Comparison of ENCODE assay signal across 26 cellular contexts in the genomic region with DNA sequence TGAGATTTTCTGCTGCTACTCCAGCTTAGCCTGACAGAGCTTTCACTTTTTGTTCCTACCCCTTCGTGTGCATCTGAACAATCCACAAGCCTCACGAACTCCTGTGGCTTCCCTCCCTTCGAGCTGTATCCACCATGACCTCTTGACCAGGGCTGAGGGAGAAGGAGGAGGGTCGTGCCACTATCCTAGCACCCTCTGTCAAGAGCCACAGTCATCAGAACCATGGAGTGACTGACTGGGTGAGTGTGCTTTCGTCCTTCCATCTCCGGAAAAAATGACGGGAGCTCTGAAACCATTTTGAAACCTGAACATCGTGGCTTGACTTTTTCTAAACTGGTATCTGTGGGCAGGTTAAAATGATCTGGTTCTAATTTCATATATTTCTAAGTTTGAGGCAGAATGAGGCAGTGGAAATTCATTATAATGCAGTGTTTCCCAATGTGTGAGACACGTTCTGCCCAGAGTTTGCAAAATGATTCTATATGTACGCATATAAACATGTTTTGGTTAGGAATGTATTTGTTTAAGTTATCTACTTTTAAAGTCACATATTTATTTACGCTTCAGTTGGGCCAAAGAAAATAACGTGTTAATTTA. TPM values are rescaled to one million over a fixed set of nuclear protein-coding genes. Genes with fewer than 3 reads are reported as not detected.
DNase-seq lines count a peak whose midpoint lies in the region; ATAC-seq and TF ChIP-seq lines count a peak whose summit lies in the region.
"Had no signal": no experiment of that assay in that cellular context is flagged by ENCODE, and none has a peak within 500 bp of the region (broad histone marks: within the 10 kb centered on the region; RNA-seq: fewer than 3 reads in every experiment).

No MANE protein-coding gene starts in this region.

- CTCF ChIA-PET in activated CD4-positive, alpha-beta T cell treated with anti-CD3 and anti-CD28 coated beads, Interleukin-2, amount 10 ng/mL, durations not matched to agents 7 days and 5 days (lab: Charles Lee): interaction anchor here (1.4 to 2.3 kb wide), 2 partner anchors 79 to 158 kb away, joined by 4 to 5 read pairs; no protein-coding TSS in a partner anchor
- CTCF ChIA-PET in CD8-positive, alpha-beta memory T cell (lab: Charles Lee): interaction anchor here (1.6 to 2.6 kb wide), 3 partner anchors 24 to 85 kb away, joined by 4 to 10 read pairs (median 5); no protein-coding TSS in a partner anchor

- no peaks in the 10 kb centered on the region for H3K27me3 ChIP-seq in CD8-positive, alpha-beta memory T cell (ENCODE audit: insufficient read depth, low read length, poor library complexity, severe bottlenecking)
- H3K27me3 ChIP-seq in osteoblast (ENCODE audit: insufficient read depth, low read length): peaks cover 23% of the 10 kb centered on the region
- H3K27me3 ChIP-seq: BE2C, gastroesophageal sphincter, Peyer's patch had no signal

- H3K9me3 ChIP-seq in CD8-positive, alpha-beta memory T cell (ENCODE audit: low read length): no peaks in the 10 kb centered on the region
- H3K9me3 ChIP-seq in osteoblast (ENCODE audit: low read depth, low read length): no peaks in the 10 kb centered on the region
- H3K9me3 ChIP-seq: BE2C, Caco-2, gastroesophageal sphincter, left ventricle myocardium inferior, Peyer's patch had no signal

- peak; percentile 53 for ATAC-seq in central memory CD8-positive, alpha-beta T cell (replicated peaks; ENCODE audit: extremely low read depth, poor library complexity, severe bottlenecking)
- ATAC-seq in HG03097 (IDR thresholded peaks at IDR 0.05; ENCODE audit: low FRiP score, unreplicated experiment): no peak
- ATAC-seq: gastroesophageal sphincter; stimulated activated memory B cell treated with anti-CD40 and anti-IgM and Interleukin-4, amounts not matched to agents 10 μg/mL and 1 μg/mL and 100 μg/mL, for 72 hours had no signal

- peaks cover 2% of the 10 kb centered on the region for H3K27me3 Mint-ChIP-seq in activated CD4-positive, alpha-beta T cell treated with anti-CD3 and anti-CD28 coated beads, Interleukin-2, amount 10 ng/mL, durations not matched to agents 7 days and 5 days
- no peaks in the 10 kb centered on the region for H3K27me3 Mint-ChIP-seq in CD8-positive, alpha-beta memory T cell
- H3K27me3 Mint-ChIP-seq in central memory CD8-positive, alpha-beta T cell: no peaks in the 10 kb centered on the region
- H3K27me3 Mint-ChIP-seq: stimulated activated memory B cell treated with anti-CD40 and anti-IgM and Interleukin-4, amounts not matched to agents 10 μg/mL and 1 μg/mL and 100 μg/mL, for 72 hours had no signal

- peaks cover 22% of the 10 kb centered on the region for H3K4me1 ChIP-seq in CD8-positive, alpha-beta memory T cell (ENCODE audit: insufficient read depth, low read length)
- H3K4me1 ChIP-seq in osteoblast (ENCODE audit: insufficient read depth, low read length): peaks cover 4% of the 10 kb centered on the region
- H3K4me1 ChIP-seq: BE2C, Caco-2, gastroesophageal sphincter, left ventricle myocardium inferior, Peyer's patch had no signal

- no peak overlapping the region for H3K4me3 ChIP-seq in CD8-positive, alpha-beta memory T cell (ENCODE audit: low read length)
- no peak overlapping the region for H3K4me3 ChIP-seq in osteoblast (ENCODE audit: insufficient read depth, low read length)
- H3K4me3 ChIP-seq: coronary artery, gastroesophageal sphincter, left ventricle myocardium inferior, Peyer's patch, skin epidermis had no signal

- POLR2A ChIA-PET in activated CD4-positive, alpha-beta T cell treated with anti-CD3 and anti-CD28 coated beads, Interleukin-2, amount 10 ng/mL, durations not matched to agents 7 days and 5 days (lab: Charles Lee): no interaction called here
- POLR2A ChIA-PET in CD8-positive, alpha-beta memory T cell (lab: Charles Lee): interaction anchor here (1.0 to 1.2 kb wide), 2 partner anchors 18 to 40 kb away, joined by 3 to 5 read pairs; no protein-coding TSS in a partner anchor

- H3K36me3 ChIP-seq in CD8-positive, alpha-beta memory T cell (ENCODE audit: insufficient read depth, low read length): no peaks in the 10 kb centered on the region
- H3K36me3 ChIP-seq in osteoblast (ENCODE audit: insufficient read depth, low read length): no peaks in the 10 kb centered on the region
- H3K36me3 ChIP-seq: BE2C, gastroesophageal sphincter, left ventricle myocardium inferior, Peyer's patch had no signal

- no peak overlapping the region for H3K4me2 ChIP-seq in osteoblast (ENCODE audit: insufficient read depth, low read length)

- no peak overlapping the region for H3K27ac ChIP-seq in CD8-positive, alpha-beta memory T cell (ENCODE audit: low read depth, low read length)
- no peak overlapping the region for H3K27ac ChIP-seq in osteoblast (ENCODE audit: low read depth, low read length)
- H3K27ac ChIP-seq: coronary artery, gastroesophageal sphincter, left ventricle myocardium inferior, Peyer's patch had no signal

- H3K36me3 Mint-ChIP-seq in activated CD4-positive, alpha-beta T cell treated with anti-CD3 and anti-CD28 coated beads, Interleukin-2, amount 10 ng/mL, durations not matched to agents 7 days and 5 days (ENCODE audit: low read depth): no peaks in the 10 kb centered on the region
- no peaks in the 10 kb centered on the region for H3K36me3 Mint-ChIP-seq in CD8-positive, alpha-beta memory T cell
- H3K36me3 Mint-ChIP-seq in central memory CD8-positive, alpha-beta T cell (ENCODE audit: insufficient read depth): peaks cover 3% of the 10 kb centered on the region
- H3K36me3 Mint-ChIP-seq: stimulated activated memory B cell treated with anti-CD40 and anti-IgM and Interleukin-4, amounts not matched to agents 10 μg/mL and 1 μg/mL and 100 μg/mL, for 72 hours had no signal

- H2AFZ ChIP-seq in osteoblast (ENCODE audit: low read length): no peak overlapping the region

- peak overlapping the region; percentile 39 for H3K4me3 Mint-ChIP-seq in activated CD4-positive, alpha-beta T cell treated with anti-CD3 and anti-CD28 coated beads, Interleukin-2, amount 10 ng/mL, durations not matched to agents 7 days and 5 days
- peak overlapping the region; percentile 62 to 88 (median 83) for H3K4me3 Mint-ChIP-seq in CD8-positive, alpha-beta memory T cell
- peak overlapping the region; percentile 71 for H3K4me3 Mint-ChIP-seq in central memory CD8-positive, alpha-beta T cell
- H3K4me3 Mint-ChIP-seq: stimulated activated memory B cell treated with anti-CD40 and anti-IgM and Interleukin-4, amounts not matched to agents 10 μg/mL and 1 μg/mL and 100 μg/mL, for 72 hours had no signal

- H3K79me2 ChIP-seq in osteoblast (ENCODE audit: insufficient read depth, low read length): no peaks in the 10 kb centered on the region

- H3K27ac Mint-ChIP-seq in activated CD4-positive, alpha-beta T cell treated with anti-CD3 and anti-CD28 coated beads, Interleukin-2, amount 10 ng/mL, durations not matched to agents 7 days and 5 days: peak overlapping the region; percentile 82
- H3K27ac Mint-ChIP-seq in CD8-positive, alpha-beta memory T cell: peak overlapping the region in 7 of 8 donors; percentile 43 to 93 (median 88)
- H3K27ac Mint-ChIP-seq in central memory CD8-positive, alpha-beta T cell (ENCODE audit: low read depth): peak overlapping the region; percentile 83
- H3K27ac Mint-ChIP-seq: stimulated activated memory B cell treated with anti-CD40 and anti-IgM and Interleukin-4, amounts not matched to agents 10 μg/mL and 1 μg/mL and 100 μg/mL, for 72 hours had no signal

- no peaks in the 10 kb centered on the region for H4K20me1 ChIP-seq in osteoblast (ENCODE audit: insufficient read depth, low read length)

- TF ChIP-seq CTCF in osteoblast (IDR thresholded peaks at IDR 0.05; ENCODE audit: extremely low read depth, low read depth, low read length): no peak

- H3K4me1 Mint-ChIP-seq in activated CD4-positive, alpha-beta T cell treated with anti-CD3 and anti-CD28 coated beads, Interleukin-2, amount 10 ng/mL, durations not matched to agents 7 days and 5 days: peaks cover 24% of the 10 kb centered on the region
- peaks cover 37 to 55% (median 46%) of the 10 kb centered on the region in 3 donors for H3K4me1 Mint-ChIP-seq in CD8-positive, alpha-beta memory T cell
- peaks cover 38% of the 10 kb centered on the region for H3K4me1 Mint-ChIP-seq in central memory CD8-positive, alpha-beta T cell
- H3K4me1 Mint-ChIP-seq: stimulated activated memory B cell treated with anti-CD40 and anti-IgM and Interleukin-4, amounts not matched to agents 10 μg/mL and 1 μg/mL and 100 μg/mL, for 72 hours had no signal

- peaks cover 3% of the 10 kb centered on the region for H3K9me3 Mint-ChIP-seq in activated CD4-positive, alpha-beta T cell treated with anti-CD3 and anti-CD28 coated beads, Interleukin-2, amount 10 ng/mL, durations not matched to agents 7 days and 5 days
- H3K9me3 Mint-ChIP-seq in CD8-positive, alpha-beta memory T cell: no peaks in the 10 kb centered on the region
- H3K9me3 Mint-ChIP-seq in central memory CD8-positive, alpha-beta T cell: no peaks in the 10 kb centered on the region
- H3K9me3 Mint-ChIP-seq: stimulated activated memory B cell treated with anti-CD40 and anti-IgM and Interleukin-4, amounts not matched to agents 10 μg/mL and 1 μg/mL and 100 μg/mL, for 72 hours had no signal

- DNase-seq in activated CD4-positive, alpha-beta T cell treated with anti-CD3 and anti-CD28 coated beads, Interleukin-2, amount 10 ng/mL, durations not matched to agents 7 days and 5 days: no peak
- DNase-seq in activated CD4-positive, alpha-beta T cell treated with anti-CD3 and anti-CD28 coated beads for 4 hours: no peak
- no peak for DNase-seq in CD8-positive, alpha-beta memory T cell
- DNase-seq in activated T-cell treated with anti-CD3 and anti-CD28 coated beads, Interleukin-2, amount 50 U/mL, for 48 hours: peak; percentile 46 to 51
- no peak for DNase-seq in central memory CD8-positive, alpha-beta T cell (ENCODE audit: low spot score in 2 of 2)
- DNase-seq in osteoblast (ENCODE audit: insufficient read length, low spot score, missing footprints) (no peak), NCI-H2171 treated with DMSO at 0.1 percent for 48 hours (lab: John Stamatoyannopoulos, UW) (no peak)
- DNase-seq: BE2C, Caco-2, DMS79 treated with DMSO at 0.1 percent for 48 hours, H7, left ventricle myocardium inferior, NCI-H1694, NCI-H2171, NCI-H524 treated with DMSO at 0.1 percent for 48 hours, occipital lobe, Peyer's patch, SIG-M5 had no signal

RNA-seq across cellular contexts. Expression of a gene that starts 27.0 kb away (rescaled TPM):
- total RNA-seq in activated CD4-positive, alpha-beta T cell treated with anti-CD3 and anti-CD28 coated beads, Interleukin-2, amount 10 ng/mL, durations not matched to agents 7 days and 5 days: under 1 TPM; 0.50 to 1.00 TPM
- total RNA-seq in CD8-positive, alpha-beta memory T cell: under 1 TPM; 0.88 to 1.00 TPM
- polyA plus RNA-seq in CD8-positive, alpha-beta memory T cell: 0.28 TPM
- total RNA-seq in osteoblast: 2.4 and 3.6 TPM in 2 replicates
- total RNA-seq: A673, bronchial epithelial cell, Caco-2, gastroesophageal sphincter, H7, left ventricle myocardium inferior, mesenteric fat pad, occipital lobe, Peyer's patch had no signal

RNA-seq across cellular contexts. Expression of a gene that starts 39.0 kb away (rescaled TPM):
- total RNA-seq in activated CD4-positive, alpha-beta T cell treated with anti-CD3 and anti-CD28 coated beads, Interleukin-2, amount 10 ng/mL, durations not matched to agents 7 days and 5 days: 1 to 10 TPM; 2.8 to 3.4 TPM
- 100 to 1,000 TPM; 408 to 427 TPM for total RNA-seq in CD8-positive, alpha-beta memory T cell
- polyA plus RNA-seq in CD8-positive, alpha-beta memory T cell: 7.3 TPM
- not detected in 2 replicates for total RNA-seq in osteoblast
- total RNA-seq: A673, bronchial epithelial cell, Caco-2, gastroesophageal sphincter, H7, left ventricle myocardium inferior, mesenteric fat pad, occipital lobe, Peyer's patch had no signal

RNA-seq across cellular contexts. Expression of a gene that starts 54.8 kb away (rescaled TPM):
- under 1 TPM; 0.42 to 0.69 TPM for total RNA-seq in activated CD4-positive, alpha-beta T cell treated with anti-CD3 and anti-CD28 coated beads, Interleukin-2, amount 10 ng/mL, durations not matched to agents 7 days and 5 days
- total RNA-seq in CD8-positive, alpha-beta memory T cell: under 1 TPM; 0.46 to 0.64 TPM
- not detected for polyA plus RNA-seq in CD8-positive, alpha-beta memory T cell
- total RNA-seq in osteoblast: not detected in 2 replicates
- total RNA-seq: A673, bronchial epithelial cell, Caco-2, gastroesophageal sphincter, H7, left ventricle myocardium inferior, mesenteric fat pad, occipital lobe, Peyer's patch had no signal

Comparison
In these comparisons a context has a peak if more than half of its experiments do, and no peak if none do; other contexts are left out.
1. DNase-seq: peak in activated T-cell treated with anti-CD3 and anti-CD28 coated beads, Interleukin-2, amount 50 U/mL, for 48 hours (2 of 2); none in activated CD4-positive, alpha-beta T cell treated with anti-CD3 and anti-CD28 coated beads, Interleukin-2, amount 10 ng/mL, durations not matched to agents 7 days and 5 days (single experiment), activated CD4-positive, alpha-beta T cell treated with anti-CD3 and anti-CD28 coated beads for 4 hours (0 of 2), CD8-positive, alpha-beta memory T cell (0 of 5), central memory CD8-positive, alpha-beta T cell (0 of 2), osteoblast (single experiment) and NCI-H2171 treated with DMSO at 0.1 percent for 48 hours (single experiment).
2. RNA of a gene that starts 39.0 kb away (total RNA-seq): 408 to 427 TPM in CD8-positive, alpha-beta memory T cell; 2.8 to 3.4 TPM in activated CD4-positive, alpha-beta T cell treated with anti-CD3 and anti-CD28 coated beads, Interleukin-2, amount 10 ng/mL, durations not matched to agents 7 days and 5 days and not detected in osteoblast; every median in the first group is over 10 times any median in the second.
3. Peak in every context shown above with its lines, with median percentiles within 50 percentile points of each other: H3K27ac Mint-ChIP-seq and H3K4me3 Mint-ChIP-seq.